ENCODE assay signal across 8 cellular contexts in genomic region chr14:69152181-69152943, GRCh38. TPM values are rescaled to one million over a fixed set of nuclear protein-coding genes. Genes with fewer than 3 reads are reported as not detected.
A peak's percentile ranks its signal among the peaks of the same experiment; 100 is the strongest.
DNase-seq lines count a peak whose midpoint lies in the region; ATAC-seq and TF ChIP-seq lines count a peak whose summit lies in the region.

No MANE protein-coding gene starts in this region.

- H3K9me3 ChIP-seq in BE2C (no peaks in the 10 kb centered on the region), mesodermal cell (ENCODE audit: control insufficient read depth, low read length) (no peaks in the 10 kb centered on the region)
- no peaks in the 10 kb centered on the region for H3K9me3 ChIP-seq in effector memory CD4-positive, alpha-beta T cell (ENCODE audit: control insufficient read depth, low read length)

- H3K27ac ChIP-seq in effector memory CD4-positive, alpha-beta T cell (ENCODE audit: insufficient read depth, low read length, poor library complexity, severe bottlenecking), result peak overlapping the region; percentile 79
- H3K27ac ChIP-seq in mesodermal cell (ENCODE audit: low read depth, low read length, severe bottlenecking), result peak overlapping the region; percentile 81
- H3K27ac ChIP-seq in temporal lobe (ENCODE audit: low read depth, low read length), result peak overlapping the region; percentile 61

- DNase-seq in BE2C (no peak), NAMALWA (ENCODE audit: low spot score) (peak; percentile 41)
- peak; percentile 31 to 35 for DNase-seq in activated CD4-positive, alpha-beta T cell treated with anti-CD3 and anti-CD28 coated beads, Interleukin-2, amount 50 U/mL, for 4 hours
- DNase-seq in effector memory CD4-positive, alpha-beta T cell, result peak; percentile 25 to 44 (median 37)

- H3K4me3 ChIP-seq in BE2C (ENCODE audit: low read depth, low read length) (peak overlapping the region; percentile 85), mesodermal cell (ENCODE audit: extremely low read depth, insufficient read depth, low read length, poor library complexity, severe bottlenecking) (peak overlapping the region; percentile 92)
- H3K4me3 ChIP-seq in effector memory CD4-positive, alpha-beta T cell (ENCODE audit: insufficient read depth, low read depth, low read length, poor library complexity, severe bottlenecking), result peak overlapping the region; percentile 98

- 0% methylated on average over 19 to 25 of the region's 39 CpGs for WGBS in mesodermal cell (ENCODE audit: insufficient coverage in 2 of 2), 2 experiments

- H3K27me3 ChIP-seq in BE2C, result no peaks in the 10 kb centered on the region
- no peaks in the 10 kb centered on the region for H3K27me3 ChIP-seq in effector memory CD4-positive, alpha-beta T cell (replicated peaks; ENCODE audit: control insufficient read depth, insufficient read depth, low read length, poor library complexity, severe bottlenecking)

- ATAC-seq in GM19324 (IDR thresholded peaks at IDR 0.05; ENCODE audit: low FRiP score, unreplicated experiment) (peak; percentile 2), GM18858 (IDR thresholded peaks at IDR 0.05; ENCODE audit: unreplicated experiment) (no peak)

- TF ChIP-seq CTCF in BE2C (IDR thresholded peaks at IDR 0.05; ENCODE audit: low read depth, low read length), result no peak

- peaks cover 23% of the 10 kb centered on the region for H3K4me1 ChIP-seq in BE2C
- peaks cover 19% of the 10 kb centered on the region for H3K4me1 ChIP-seq in effector memory CD4-positive, alpha-beta T cell (ENCODE audit: control insufficient read depth, insufficient read depth, low read length, poor library complexity, severe bottlenecking)
- peaks cover 9% of the 10 kb centered on the region for H3K4me1 ChIP-seq in mesodermal cell (ENCODE audit: control insufficient read depth, insufficient read depth, low read length, poor library complexity, severe bottlenecking)

- H3K36me3 ChIP-seq in BE2C (peaks cover 12% of the 10 kb centered on the region; the same call in 1 of the 2 replicates), mesodermal cell (ENCODE audit: control insufficient read depth, insufficient read depth, low read length) (peaks cover 19% of the 10 kb centered on the region)
- H3K36me3 ChIP-seq in effector memory CD4-positive, alpha-beta T cell (ENCODE audit: control insufficient read depth, insufficient read depth, low read length), result peaks cover 3% of the 10 kb centered on the region

RNA-seq across cellular contexts. Expression of gene DCAF5, which starts 0.6 kb away (rescaled TPM):
- polyA plus RNA-seq in BE2C (2012; ENCODE audit: insufficient read depth, insufficient read length, low read depth), result 41.7 TPM
- 36.2 TPM for polyA plus RNA-seq in mesodermal cell (2013, experiment 1 of 2)
- polyA plus RNA-seq in mesodermal cell (2013, experiment 2 of 2), result 32.1 TPM
- 32.7 TPM for total RNA-seq in temporal lobe

RNA-seq across cellular contexts. Expression of gene EXD2, which starts 38.9 kb away (rescaled TPM):
- polyA plus RNA-seq in BE2C (2012; ENCODE audit: insufficient read depth, insufficient read length, low read depth), result 22.3 TPM
- polyA plus RNA-seq in mesodermal cell (2013, experiment 1 of 2), result 15.6 TPM
- polyA plus RNA-seq in mesodermal cell (2013, experiment 2 of 2), result 17.4 TPM
- 42.5 TPM for total RNA-seq in temporal lobe
